ENCODE assay signal across 23 cellular contexts in genomic region chrX:93428497-93428896, GRCh38.
A peak's percentile ranks its signal among the peaks of the same experiment; 100 is the strongest.
DNase-seq lines count a peak whose midpoint lies in the region; ATAC-seq, FAIRE-seq and TF ChIP-seq lines count a peak whose summit lies in the region.
"Had no signal": no experiment of that assay in that cellular context is flagged by ENCODE, and none has a peak within 500 bp of the region (broad histone marks: within the 10 kb centered on the region; RNA-seq: fewer than 3 reads in every experiment).

No MANE protein-coding gene starts in this region.

- WGBS in SK-N-SH (ENCODE audit: low lambda C conversion rate), result 7% methylated on average over 3 of the region's 3 CpGs

- no peak overlapping the region for H3K27ac ChIP-seq in SK-N-SH (ENCODE audit: low read depth in 2 of 2, low read length in 1 of 2)
- H3K27ac ChIP-seq in astrocyte (ENCODE audit: low read depth, low read length), result no peak overlapping the region
- no peak overlapping the region for H3K27ac ChIP-seq in osteoblast (ENCODE audit: low read depth, low read length)
- H3K27ac ChIP-seq: 22Rv1; A549; BLaER1 treated with 17β-estradiol and CSF1 and Interleukin-3, amounts not matched to agents 10 nM and 100 nM; C4-2B had no signal

- H3K27me3 Mint-ChIP-seq in astrocyte (ENCODE audit: low read depth, unreplicated experiment), result no peaks in the 10 kb centered on the region
- H3K27me3 Mint-ChIP-seq: B cell; CD4-positive, alpha-beta T cell had no signal

- no peaks in the 10 kb centered on the region for H3F3A ChIP-seq in SK-N-SH (replicated peaks; ENCODE audit: insufficient read depth)

- no peak for TF ChIP-seq EP300 in SK-N-SH (IDR thresholded peaks at IDR 0.05; ENCODE audit: borderline replicate concordance in 1 of 2, low read depth in 1 of 2, low read length in 1 of 2)

- H3K79me2 ChIP-seq in SK-N-SH (ENCODE audit: insufficient read depth) (no peaks in the 10 kb centered on the region), astrocyte (ENCODE audit: insufficient read depth, low read length) (no peaks in the 10 kb centered on the region), osteoblast (ENCODE audit: insufficient read depth, low read length) (no peaks in the 10 kb centered on the region)

- H3K9ac ChIP-seq in SK-N-SH, result no peak overlapping the region
- no peak overlapping the region for H3K9ac ChIP-seq in astrocyte (ENCODE audit: low read length)
- H3K9ac ChIP-seq: BLaER1 treated with 17β-estradiol and CSF1 and Interleukin-3, amounts not matched to agents 10 nM and 100 nM had no signal

- no peaks in the 10 kb centered on the region for H3K4me1 Mint-ChIP-seq in astrocyte (ENCODE audit: low read depth, unreplicated experiment)
- H3K4me1 Mint-ChIP-seq: B cell had no signal

- FAIRE-seq in astrocyte (lab: Jason Lieb, UNC), result peak; percentile 94
- FAIRE-seq: A549, D721Med, G401.6, GM12891, GM19239 had no signal

- POLR2A ChIA-PET in SK-N-SH (lab: Yijun Ruan, JAX), result no interaction called here

- H3K36me3 ChIP-seq in SK-N-SH (replicated peaks in 1 of 2; ENCODE audit: control insufficient read depth in 1 of 2, insufficient read depth in 2 of 2, low read length in 1 of 2) (no peaks in the 10 kb centered on the region), astrocyte (ENCODE audit: insufficient read depth, low read length) (no peaks in the 10 kb centered on the region), osteoblast (ENCODE audit: insufficient read depth, low read length) (no peaks in the 10 kb centered on the region)
- H3K36me3 ChIP-seq: BLaER1 treated with 17β-estradiol and CSF1 and Interleukin-3, amounts not matched to agents 10 nM and 100 nM had no signal

- H3K27ac Mint-ChIP-seq in astrocyte (ENCODE audit: unreplicated experiment), result no peak overlapping the region
- H3K27ac Mint-ChIP-seq: B cell; CD4-positive, alpha-beta T cell; CD8-positive, alpha-beta T cell had no signal

- no peaks in the 10 kb centered on the region for H3K36me3 Mint-ChIP-seq in astrocyte (ENCODE audit: low read depth, unreplicated experiment)
- H3K36me3 Mint-ChIP-seq: CD8-positive, alpha-beta T cell had no signal

- CTCF ChIA-PET in SK-N-SH (lab: Yijun Ruan, JAX), result no interaction called here

- H3K4me3 ChIP-seq in SK-N-SH (ENCODE audit: low read depth in 2 of 2, low read length in 1 of 2) (peak overlapping the region in 1 of 2 experiments; percentile 46; a peak in 2 of 4 replicates), astrocyte (ENCODE audit: insufficient read depth, low read depth, low read length) (no peak overlapping the region), osteoblast (ENCODE audit: insufficient read depth, low read length) (no peak overlapping the region)
- H3K4me3 ChIP-seq: A549; BLaER1 treated with 17β-estradiol and CSF1 and Interleukin-3, amounts not matched to agents 10 nM and 100 nM had no signal

- no peaks in the 10 kb centered on the region for H3K9me3 Mint-ChIP-seq in astrocyte (ENCODE audit: unreplicated experiment)
- H3K9me3 Mint-ChIP-seq: CD4-positive, alpha-beta T cell; CD8-positive, alpha-beta T cell had no signal

- H2AFZ ChIP-seq in SK-N-SH (ENCODE audit: low read depth), result peak overlapping the region; percentile 63; the same call in 1 of the 2 replicates
- no peak overlapping the region for H2AFZ ChIP-seq in astrocyte (ENCODE audit: low read depth, low read length)
- no peak overlapping the region for H2AFZ ChIP-seq in osteoblast (ENCODE audit: low read length)

- TF ChIP-seq CTCF in SK-N-SH (IDR thresholded peaks at IDR 0.05) (no peak), astrocyte (IDR thresholded peaks at IDR 0.05; ENCODE audit: insufficient read depth, low read depth, low read length) (no peak), osteoblast (IDR thresholded peaks at IDR 0.05; ENCODE audit: extremely low read depth, low read depth, low read length) (no peak)

- H3K27me3 ChIP-seq in SK-N-SH (ENCODE audit: insufficient read depth), result peaks cover 5% of the 10 kb centered on the region; the same call in 1 of the 2 replicates
- no peaks in the 10 kb centered on the region for H3K27me3 ChIP-seq in astrocyte (ENCODE audit: insufficient read depth, low read length)
- H3K27me3 ChIP-seq in osteoblast (ENCODE audit: insufficient read depth, low read length), result no peaks in the 10 kb centered on the region

- no peaks in the 10 kb centered on the region for H4K20me1 ChIP-seq in SK-N-SH (ENCODE audit: insufficient read depth)
- no peaks in the 10 kb centered on the region for H4K20me1 ChIP-seq in astrocyte (ENCODE audit: insufficient read depth, low read length)
- no peaks in the 10 kb centered on the region for H4K20me1 ChIP-seq in osteoblast (ENCODE audit: insufficient read depth, low read length)
- H4K20me1 ChIP-seq: BLaER1 treated with 17β-estradiol and CSF1 and Interleukin-3, amounts not matched to agents 10 nM and 100 nM had no signal

- H3K9me3 ChIP-seq in SK-N-SH (no peaks in the 10 kb centered on the region), astrocyte (ENCODE audit: insufficient read depth, low read depth, low read length) (no peaks in the 10 kb centered on the region), osteoblast (ENCODE audit: low read depth, low read length) (no peaks in the 10 kb centered on the region)
- H3K9me3 ChIP-seq: A549; BLaER1 treated with 17β-estradiol and CSF1 and Interleukin-3, amounts not matched to agents 10 nM and 100 nM; Caco-2 had no signal

- H3K4me2 ChIP-seq in SK-N-SH (peak overlapping the region; percentile 37; the same call in 1 of the 2 replicates), astrocyte (ENCODE audit: low read length) (no peak overlapping the region), osteoblast (ENCODE audit: insufficient read depth, low read length) (no peak overlapping the region)
- H3K4me2 ChIP-seq: A549; BLaER1 treated with 17β-estradiol and CSF1 and Interleukin-3, amounts not matched to agents 10 nM and 100 nM had no signal

- no peak overlapping the region for H3K4me3 Mint-ChIP-seq in astrocyte (ENCODE audit: unreplicated experiment)
- H3K4me3 Mint-ChIP-seq: B cell; CD4-positive, alpha-beta T cell; CD8-positive, alpha-beta T cell had no signal

- no peak for DNase-seq in SK-N-SH
- DNase-seq in NCI-H69 (lab: John Stamatoyannopoulos, UW), result peak; percentile 2
- no peak for DNase-seq in astrocyte (ENCODE audit: low read depth)
- no peak for DNase-seq in HT-29 (ENCODE audit: low spot score)
- DNase-seq in osteoblast (ENCODE audit: insufficient read length, low spot score, missing footprints), result no peak
- DNase-seq: AML-193; Caco-2; Calu3; CD4-positive, alpha-beta T cell; CD8-positive, alpha-beta T cell; DMS79 treated with DMSO at 0.1 percent for 48 hours; GF-D8 had no signal

- no peaks in the 10 kb centered on the region for H3K4me1 ChIP-seq in SK-N-SH (ENCODE audit: control insufficient read depth in 1 of 2, insufficient read depth in 2 of 2, low read depth in 1 of 2, low read length in 1 of 2)
- no peaks in the 10 kb centered on the region for H3K4me1 ChIP-seq in astrocyte (ENCODE audit: insufficient read depth, low read length)
- no peaks in the 10 kb centered on the region for H3K4me1 ChIP-seq in osteoblast (ENCODE audit: insufficient read depth, low read length)
- H3K4me1 ChIP-seq: A549; BLaER1 treated with 17β-estradiol and CSF1 and Interleukin-3, amounts not matched to agents 10 nM and 100 nM; Caco-2 had no signal

- ATAC-seq in SK-N-SH treated with all-trans-retinoic acid at 6 μM for 48 hours (no peak), GM19328 (IDR thresholded peaks at IDR 0.05; ENCODE audit: unreplicated experiment) (no peak)
- ATAC-seq: A549; CD8-positive, alpha-beta T cell had no signal

- H3K9me2 ChIP-seq in SK-N-SH, result no peaks in the 10 kb centered on the region

- no peak for TF ChIP-seq RAD21 in SK-N-SH (IDR thresholded peaks at IDR 0.05; ENCODE audit: low read length)

TF ChIP-seq in SK-N-SH, 30 proteins besides CTCF, POLR2A, EP300 and RAD21 (continues in another document):
- TF ChIP-seq PBX3 (IDR thresholded peaks at IDR 0.05) (no peak), RCOR1 (IDR thresholded peaks at IDR 0.05; ENCODE audit: low read length) (no peak), IRF3 (IDR thresholded peaks at IDR 0.05; ENCODE audit: low read depth, low read length) (no peak)

TF ChIP-seq in SK-N-SH treated with all-trans-retinoic acid at 6 μM for 48 hours, 23 proteins besides CTCF, POLR2A, EP300 and RAD21:
- TF ChIP-seq GLIS3 (CRISPR knock-in tag; IDR thresholded peaks at IDR 0.05) (no peak), RARB (CRISPR knock-in tag; IDR thresholded peaks at IDR 0.05) (no peak), ISL1 (CRISPR knock-in tag; IDR thresholded peaks at IDR 0.05) (no peak)
